In the genomic region with DNA sequence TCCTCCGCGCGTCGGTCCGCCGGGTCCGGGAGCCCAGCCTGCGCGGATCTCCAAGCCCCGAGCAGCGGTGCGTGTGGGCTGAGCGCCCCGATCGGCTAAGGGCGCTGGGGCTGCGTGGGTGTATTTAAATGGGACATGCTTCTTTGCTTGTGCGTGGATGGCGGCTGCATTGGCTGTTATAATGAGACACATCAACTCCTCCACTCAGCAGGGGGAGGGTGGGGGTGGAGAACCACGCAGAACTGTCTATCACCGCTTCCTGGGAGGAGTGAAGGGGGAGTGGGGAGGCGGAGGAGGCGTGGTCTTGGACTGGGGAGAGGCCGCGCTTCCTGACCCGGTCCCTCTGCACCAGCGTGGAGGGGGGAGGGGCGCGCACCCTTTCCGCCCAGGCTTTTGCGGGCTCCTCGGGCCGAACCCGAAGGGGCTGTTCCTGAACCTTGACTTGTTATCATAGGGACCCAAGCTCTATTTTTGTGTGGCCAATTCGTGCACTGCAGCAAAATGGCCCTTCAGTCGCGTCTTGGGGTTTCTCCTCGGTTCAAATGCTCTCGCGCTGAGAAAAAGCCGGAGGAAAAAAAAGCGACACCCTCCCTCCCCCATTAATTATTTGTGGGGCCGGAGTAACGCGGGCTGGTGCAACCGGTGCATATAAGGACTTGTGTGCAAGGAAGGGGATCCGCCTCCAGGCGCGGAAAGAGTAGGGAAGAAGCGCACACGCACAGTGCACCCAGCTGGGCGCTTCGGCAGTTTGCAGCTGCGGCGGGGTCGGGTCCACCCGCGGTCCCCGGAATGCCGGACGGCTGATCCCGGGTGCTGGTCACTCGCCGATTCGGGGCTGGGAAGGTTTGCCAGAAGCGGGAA, we compare ENCODE assay signal across 1 cellular context.
A peak's percentile ranks its signal among the peaks of the same experiment; 100 is the strongest.
TF ChIP-seq lines count a peak whose summit lies in the region.

A gene (minus strand): TSS at position 180 of the 861 bp plus-strand sequence. CDS start 342 bp downstream, outside the sequence.

TF ChIP-seq in K562, 482 proteins besides CTCF, POLR2A, EP300 and RAD21 (continued from another document and continues in another):
- TF ChIP-seq, protein P1, sequence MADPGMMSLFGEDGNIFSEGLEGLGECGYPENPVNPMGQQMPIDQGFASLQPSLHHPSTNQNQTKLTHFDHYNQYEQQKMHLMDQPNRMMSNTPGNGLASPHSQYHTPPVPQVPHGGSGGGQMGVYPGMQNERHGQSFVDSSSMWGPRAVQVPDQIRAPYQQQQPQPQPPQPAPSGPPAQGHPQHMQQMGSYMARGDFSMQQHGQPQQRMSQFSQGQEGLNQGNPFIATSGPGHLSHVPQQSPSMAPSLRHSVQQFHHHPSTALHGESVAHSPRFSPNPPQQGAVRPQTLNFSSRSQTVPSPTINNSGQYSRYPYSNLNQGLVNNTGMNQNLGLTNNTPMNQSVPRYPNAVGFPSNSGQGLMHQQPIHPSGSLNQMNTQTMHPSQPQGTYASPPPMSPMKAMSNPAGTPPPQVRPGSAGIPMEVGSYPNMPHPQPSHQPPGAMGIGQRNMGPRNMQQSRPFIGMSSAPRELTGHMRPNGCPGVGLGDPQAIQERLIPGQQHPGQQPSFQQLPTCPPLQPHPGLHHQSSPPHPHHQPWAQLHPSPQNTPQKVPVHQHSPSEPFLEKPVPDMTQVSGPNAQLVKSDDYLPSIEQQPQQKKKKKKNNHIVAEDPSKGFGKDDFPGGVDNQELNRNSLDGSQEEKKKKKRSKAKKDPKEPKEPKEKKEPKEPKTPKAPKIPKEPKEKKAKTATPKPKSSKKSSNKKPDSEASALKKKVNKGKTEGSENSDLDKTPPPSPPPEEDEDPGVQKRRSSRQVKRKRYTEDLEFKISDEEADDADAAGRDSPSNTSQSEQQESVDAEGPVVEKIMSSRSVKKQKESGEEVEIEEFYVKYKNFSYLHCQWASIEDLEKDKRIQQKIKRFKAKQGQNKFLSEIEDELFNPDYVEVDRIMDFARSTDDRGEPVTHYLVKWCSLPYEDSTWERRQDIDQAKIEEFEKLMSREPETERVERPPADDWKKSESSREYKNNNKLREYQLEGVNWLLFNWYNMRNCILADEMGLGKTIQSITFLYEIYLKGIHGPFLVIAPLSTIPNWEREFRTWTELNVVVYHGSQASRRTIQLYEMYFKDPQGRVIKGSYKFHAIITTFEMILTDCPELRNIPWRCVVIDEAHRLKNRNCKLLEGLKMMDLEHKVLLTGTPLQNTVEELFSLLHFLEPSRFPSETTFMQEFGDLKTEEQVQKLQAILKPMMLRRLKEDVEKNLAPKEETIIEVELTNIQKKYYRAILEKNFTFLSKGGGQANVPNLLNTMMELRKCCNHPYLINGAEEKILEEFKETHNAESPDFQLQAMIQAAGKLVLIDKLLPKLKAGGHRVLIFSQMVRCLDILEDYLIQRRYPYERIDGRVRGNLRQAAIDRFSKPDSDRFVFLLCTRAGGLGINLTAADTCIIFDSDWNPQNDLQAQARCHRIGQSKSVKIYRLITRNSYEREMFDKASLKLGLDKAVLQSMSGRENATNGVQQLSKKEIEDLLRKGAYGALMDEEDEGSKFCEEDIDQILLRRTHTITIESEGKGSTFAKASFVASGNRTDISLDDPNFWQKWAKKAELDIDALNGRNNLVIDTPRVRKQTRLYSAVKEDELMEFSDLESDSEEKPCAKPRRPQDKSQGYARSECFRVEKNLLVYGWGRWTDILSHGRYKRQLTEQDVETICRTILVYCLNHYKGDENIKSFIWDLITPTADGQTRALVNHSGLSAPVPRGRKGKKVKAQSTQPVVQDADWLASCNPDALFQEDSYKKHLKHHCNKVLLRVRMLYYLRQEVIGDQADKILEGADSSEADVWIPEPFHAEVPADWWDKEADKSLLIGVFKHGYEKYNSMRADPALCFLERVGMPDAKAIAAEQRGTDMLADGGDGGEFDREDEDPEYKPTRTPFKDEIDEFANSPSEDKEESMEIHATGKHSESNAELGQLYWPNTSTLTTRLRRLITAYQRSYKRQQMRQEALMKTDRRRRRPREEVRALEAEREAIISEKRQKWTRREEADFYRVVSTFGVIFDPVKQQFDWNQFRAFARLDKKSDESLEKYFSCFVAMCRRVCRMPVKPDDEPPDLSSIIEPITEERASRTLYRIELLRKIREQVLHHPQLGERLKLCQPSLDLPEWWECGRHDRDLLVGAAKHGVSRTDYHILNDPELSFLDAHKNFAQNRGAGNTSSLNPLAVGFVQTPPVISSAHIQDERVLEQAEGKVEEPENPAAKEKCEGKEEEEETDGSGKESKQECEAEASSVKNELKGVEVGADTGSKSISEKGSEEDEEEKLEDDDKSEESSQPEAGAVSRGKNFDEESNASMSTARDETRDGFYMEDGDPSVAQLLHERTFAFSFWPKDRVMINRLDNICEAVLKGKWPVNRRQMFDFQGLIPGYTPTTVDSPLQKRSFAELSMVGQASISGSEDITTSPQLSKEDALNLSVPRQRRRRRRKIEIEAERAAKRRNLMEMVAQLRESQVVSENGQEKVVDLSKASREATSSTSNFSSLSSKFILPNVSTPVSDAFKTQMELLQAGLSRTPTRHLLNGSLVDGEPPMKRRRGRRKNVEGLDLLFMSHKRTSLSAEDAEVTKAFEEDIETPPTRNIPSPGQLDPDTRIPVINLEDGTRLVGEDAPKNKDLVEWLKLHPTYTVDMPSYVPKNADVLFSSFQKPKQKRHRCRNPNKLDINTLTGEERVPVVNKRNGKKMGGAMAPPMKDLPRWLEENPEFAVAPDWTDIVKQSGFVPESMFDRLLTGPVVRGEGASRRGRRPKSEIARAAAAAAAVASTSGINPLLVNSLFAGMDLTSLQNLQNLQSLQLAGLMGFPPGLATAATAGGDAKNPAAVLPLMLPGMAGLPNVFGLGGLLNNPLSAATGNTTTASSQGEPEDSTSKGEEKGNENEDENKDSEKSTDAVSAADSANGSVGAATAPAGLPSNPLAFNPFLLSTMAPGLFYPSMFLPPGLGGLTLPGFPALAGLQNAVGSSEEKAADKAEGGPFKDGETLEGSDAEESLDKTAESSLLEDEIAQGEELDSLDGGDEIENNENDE (IDR thresholded peaks at IDR 0.05; ENCODE audit: low read depth, low read length), result no peak
- no peak for TF ChIP-seq MCM2 (IDR thresholded peaks at IDR 0.05; ENCODE audit: low read depth)
- no peak for TF ChIP-seq SRSF1 (IDR thresholded peaks at IDR 0.05; ENCODE audit: low read depth, low read length)
- TF ChIP-seq, protein P2, sequence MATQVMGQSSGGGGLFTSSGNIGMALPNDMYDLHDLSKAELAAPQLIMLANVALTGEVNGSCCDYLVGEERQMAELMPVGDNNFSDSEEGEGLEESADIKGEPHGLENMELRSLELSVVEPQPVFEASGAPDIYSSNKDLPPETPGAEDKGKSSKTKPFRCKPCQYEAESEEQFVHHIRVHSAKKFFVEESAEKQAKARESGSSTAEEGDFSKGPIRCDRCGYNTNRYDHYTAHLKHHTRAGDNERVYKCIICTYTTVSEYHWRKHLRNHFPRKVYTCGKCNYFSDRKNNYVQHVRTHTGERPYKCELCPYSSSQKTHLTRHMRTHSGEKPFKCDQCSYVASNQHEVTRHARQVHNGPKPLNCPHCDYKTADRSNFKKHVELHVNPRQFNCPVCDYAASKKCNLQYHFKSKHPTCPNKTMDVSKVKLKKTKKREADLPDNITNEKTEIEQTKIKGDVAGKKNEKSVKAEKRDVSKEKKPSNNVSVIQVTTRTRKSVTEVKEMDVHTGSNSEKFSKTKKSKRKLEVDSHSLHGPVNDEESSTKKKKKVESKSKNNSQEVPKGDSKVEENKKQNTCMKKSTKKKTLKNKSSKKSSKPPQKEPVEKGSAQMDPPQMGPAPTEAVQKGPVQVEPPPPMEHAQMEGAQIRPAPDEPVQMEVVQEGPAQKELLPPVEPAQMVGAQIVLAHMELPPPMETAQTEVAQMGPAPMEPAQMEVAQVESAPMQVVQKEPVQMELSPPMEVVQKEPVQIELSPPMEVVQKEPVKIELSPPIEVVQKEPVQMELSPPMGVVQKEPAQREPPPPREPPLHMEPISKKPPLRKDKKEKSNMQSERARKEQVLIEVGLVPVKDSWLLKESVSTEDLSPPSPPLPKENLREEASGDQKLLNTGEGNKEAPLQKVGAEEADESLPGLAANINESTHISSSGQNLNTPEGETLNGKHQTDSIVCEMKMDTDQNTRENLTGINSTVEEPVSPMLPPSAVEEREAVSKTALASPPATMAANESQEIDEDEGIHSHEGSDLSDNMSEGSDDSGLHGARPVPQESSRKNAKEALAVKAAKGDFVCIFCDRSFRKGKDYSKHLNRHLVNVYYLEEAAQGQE (CRISPR knock-in tag; IDR thresholded peaks at IDR 0.05; ENCODE audit: low read depth), result no peak
- no peak for TF ChIP-seq XRCC3 (IDR thresholded peaks at IDR 0.05)
- peak; percentile 63 for TF ChIP-seq RBM22 (IDR thresholded peaks at IDR 0.05; ENCODE audit: low read depth, low read length, poor library complexity, severe bottlenecking)
- peak; percentile 86 for TF ChIP-seq MTA1 (IDR thresholded peaks at IDR 0.05; ENCODE audit: borderline replicate concordance)
- TF ChIP-seq, protein P3, sequence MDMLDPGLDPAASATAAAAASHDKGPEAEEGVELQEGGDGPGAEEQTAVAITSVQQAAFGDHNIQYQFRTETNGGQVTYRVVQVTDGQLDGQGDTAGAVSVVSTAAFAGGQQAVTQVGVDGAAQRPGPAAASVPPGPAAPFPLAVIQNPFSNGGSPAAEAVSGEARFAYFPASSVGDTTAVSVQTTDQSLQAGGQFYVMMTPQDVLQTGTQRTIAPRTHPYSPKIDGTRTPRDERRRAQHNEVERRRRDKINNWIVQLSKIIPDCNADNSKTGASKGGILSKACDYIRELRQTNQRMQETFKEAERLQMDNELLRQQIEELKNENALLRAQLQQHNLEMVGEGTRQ (CRISPR knock-in tag; IDR thresholded peaks at IDR 0.05), result no peak
- TF ChIP-seq, protein P4, sequence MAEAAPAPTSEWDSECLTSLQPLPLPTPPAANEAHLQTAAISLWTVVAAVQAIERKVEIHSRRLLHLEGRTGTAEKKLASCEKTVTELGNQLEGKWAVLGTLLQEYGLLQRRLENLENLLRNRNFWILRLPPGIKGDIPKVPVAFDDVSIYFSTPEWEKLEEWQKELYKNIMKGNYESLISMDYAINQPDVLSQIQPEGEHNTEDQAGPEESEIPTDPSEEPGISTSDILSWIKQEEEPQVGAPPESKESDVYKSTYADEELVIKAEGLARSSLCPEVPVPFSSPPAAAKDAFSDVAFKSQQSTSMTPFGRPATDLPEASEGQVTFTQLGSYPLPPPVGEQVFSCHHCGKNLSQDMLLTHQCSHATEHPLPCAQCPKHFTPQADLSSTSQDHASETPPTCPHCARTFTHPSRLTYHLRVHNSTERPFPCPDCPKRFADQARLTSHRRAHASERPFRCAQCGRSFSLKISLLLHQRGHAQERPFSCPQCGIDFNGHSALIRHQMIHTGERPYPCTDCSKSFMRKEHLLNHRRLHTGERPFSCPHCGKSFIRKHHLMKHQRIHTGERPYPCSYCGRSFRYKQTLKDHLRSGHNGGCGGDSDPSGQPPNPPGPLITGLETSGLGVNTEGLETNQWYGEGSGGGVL (CRISPR knock-in tag; IDR thresholded peaks at IDR 0.05), result no peak
- TF ChIP-seq ZFP36 (IDR thresholded peaks at IDR 0.05; ENCODE audit: low read depth, low read length, partially characterized antibody), result no peak
- TF ChIP-seq NFRKB (IDR thresholded peaks at IDR 0.05; ENCODE audit: low read depth), result 0 out of 2 replicates have a peak, but pooled peaks have one; percentile 73
- TF ChIP-seq, protein P5, sequence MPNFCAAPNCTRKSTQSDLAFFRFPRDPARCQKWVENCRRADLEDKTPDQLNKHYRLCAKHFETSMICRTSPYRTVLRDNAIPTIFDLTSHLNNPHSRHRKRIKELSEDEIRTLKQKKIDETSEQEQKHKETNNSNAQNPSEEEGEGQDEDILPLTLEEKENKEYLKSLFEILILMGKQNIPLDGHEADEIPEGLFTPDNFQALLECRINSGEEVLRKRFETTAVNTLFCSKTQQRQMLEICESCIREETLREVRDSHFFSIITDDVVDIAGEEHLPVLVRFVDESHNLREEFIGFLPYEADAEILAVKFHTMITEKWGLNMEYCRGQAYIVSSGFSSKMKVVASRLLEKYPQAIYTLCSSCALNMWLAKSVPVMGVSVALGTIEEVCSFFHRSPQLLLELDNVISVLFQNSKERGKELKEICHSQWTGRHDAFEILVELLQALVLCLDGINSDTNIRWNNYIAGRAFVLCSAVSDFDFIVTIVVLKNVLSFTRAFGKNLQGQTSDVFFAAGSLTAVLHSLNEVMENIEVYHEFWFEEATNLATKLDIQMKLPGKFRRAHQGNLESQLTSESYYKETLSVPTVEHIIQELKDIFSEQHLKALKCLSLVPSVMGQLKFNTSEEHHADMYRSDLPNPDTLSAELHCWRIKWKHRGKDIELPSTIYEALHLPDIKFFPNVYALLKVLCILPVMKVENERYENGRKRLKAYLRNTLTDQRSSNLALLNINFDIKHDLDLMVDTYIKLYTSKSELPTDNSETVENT (CRISPR knock-in tag; IDR thresholded peaks at IDR 0.05), result no peak
- no peak for TF ChIP-seq XRCC5 (IDR thresholded peaks at IDR 0.05; ENCODE audit: low read depth, low read length)
- no peak for TF ChIP-seq SMC3 (conservative IDR thresholded peaks at IDR 0.05; ENCODE audit: insufficient read depth, low read depth, low read length)
- no peak for TF ChIP-seq HMG20B (CRISPR knock-in tag; IDR thresholded peaks at IDR 0.05)
- TF ChIP-seq PML (IDR thresholded peaks at IDR 0.05; ENCODE audit: low read length), result peak; percentile 27
- peak; percentile 45; the same call in 1 of the 2 replicates for TF ChIP-seq JUN (IDR thresholded peaks at IDR 0.05; ENCODE audit: borderline replicate concordance, low read depth, low read length)
- TF ChIP-seq JUN (CRISPR knock-in tag; IDR thresholded peaks at IDR 0.05; ENCODE audit: borderline replicate concordance), result 0 out of 2 replicates have a peak, but pooled peaks have one; percentile 47
- TF ChIP-seq, protein P6, sequence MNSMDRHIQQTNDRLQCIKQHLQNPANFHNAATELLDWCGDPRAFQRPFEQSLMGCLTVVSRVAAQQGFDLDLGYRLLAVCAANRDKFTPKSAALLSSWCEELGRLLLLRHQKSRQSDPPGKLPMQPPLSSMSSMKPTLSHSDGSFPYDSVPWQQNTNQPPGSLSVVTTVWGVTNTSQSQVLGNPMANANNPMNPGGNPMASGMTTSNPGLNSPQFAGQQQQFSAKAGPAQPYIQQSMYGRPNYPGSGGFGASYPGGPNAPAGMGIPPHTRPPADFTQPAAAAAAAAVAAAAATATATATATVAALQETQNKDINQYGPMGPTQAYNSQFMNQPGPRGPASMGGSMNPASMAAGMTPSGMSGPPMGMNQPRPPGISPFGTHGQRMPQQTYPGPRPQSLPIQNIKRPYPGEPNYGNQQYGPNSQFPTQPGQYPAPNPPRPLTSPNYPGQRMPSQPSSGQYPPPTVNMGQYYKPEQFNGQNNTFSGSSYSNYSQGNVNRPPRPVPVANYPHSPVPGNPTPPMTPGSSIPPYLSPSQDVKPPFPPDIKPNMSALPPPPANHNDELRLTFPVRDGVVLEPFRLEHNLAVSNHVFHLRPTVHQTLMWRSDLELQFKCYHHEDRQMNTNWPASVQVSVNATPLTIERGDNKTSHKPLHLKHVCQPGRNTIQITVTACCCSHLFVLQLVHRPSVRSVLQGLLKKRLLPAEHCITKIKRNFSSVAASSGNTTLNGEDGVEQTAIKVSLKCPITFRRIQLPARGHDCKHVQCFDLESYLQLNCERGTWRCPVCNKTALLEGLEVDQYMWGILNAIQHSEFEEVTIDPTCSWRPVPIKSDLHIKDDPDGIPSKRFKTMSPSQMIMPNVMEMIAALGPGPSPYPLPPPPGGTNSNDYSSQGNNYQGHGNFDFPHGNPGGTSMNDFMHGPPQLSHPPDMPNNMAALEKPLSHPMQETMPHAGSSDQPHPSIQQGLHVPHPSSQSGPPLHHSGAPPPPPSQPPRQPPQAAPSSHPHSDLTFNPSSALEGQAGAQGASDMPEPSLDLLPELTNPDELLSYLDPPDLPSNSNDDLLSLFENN (IDR thresholded peaks at IDR 0.05; ENCODE audit: low read depth in 2 of 2, low read length in 2 of 2), result no peak; a peak in 1 of 4 replicates
- peak; percentile 23 for TF ChIP-seq RBBP5 (IDR thresholded peaks at IDR 0.05; ENCODE audit: borderline replicate concordance, insufficient read depth, low read length, poor library complexity, severe bottlenecking)
